Comparison of ENCODE assay signal across 1 cellular context in genomic region chr22:20131856-20132685, GRCh38.
TF ChIP-seq lines count a peak whose summit lies in the region.

No MANE protein-coding gene starts in this region.

TF ChIP-seq in K562, 482 proteins besides CTCF, POLR2A, EP300 and RAD21 (continued from another document and continues in another):
- TF ChIP-seq, protein P1, sequence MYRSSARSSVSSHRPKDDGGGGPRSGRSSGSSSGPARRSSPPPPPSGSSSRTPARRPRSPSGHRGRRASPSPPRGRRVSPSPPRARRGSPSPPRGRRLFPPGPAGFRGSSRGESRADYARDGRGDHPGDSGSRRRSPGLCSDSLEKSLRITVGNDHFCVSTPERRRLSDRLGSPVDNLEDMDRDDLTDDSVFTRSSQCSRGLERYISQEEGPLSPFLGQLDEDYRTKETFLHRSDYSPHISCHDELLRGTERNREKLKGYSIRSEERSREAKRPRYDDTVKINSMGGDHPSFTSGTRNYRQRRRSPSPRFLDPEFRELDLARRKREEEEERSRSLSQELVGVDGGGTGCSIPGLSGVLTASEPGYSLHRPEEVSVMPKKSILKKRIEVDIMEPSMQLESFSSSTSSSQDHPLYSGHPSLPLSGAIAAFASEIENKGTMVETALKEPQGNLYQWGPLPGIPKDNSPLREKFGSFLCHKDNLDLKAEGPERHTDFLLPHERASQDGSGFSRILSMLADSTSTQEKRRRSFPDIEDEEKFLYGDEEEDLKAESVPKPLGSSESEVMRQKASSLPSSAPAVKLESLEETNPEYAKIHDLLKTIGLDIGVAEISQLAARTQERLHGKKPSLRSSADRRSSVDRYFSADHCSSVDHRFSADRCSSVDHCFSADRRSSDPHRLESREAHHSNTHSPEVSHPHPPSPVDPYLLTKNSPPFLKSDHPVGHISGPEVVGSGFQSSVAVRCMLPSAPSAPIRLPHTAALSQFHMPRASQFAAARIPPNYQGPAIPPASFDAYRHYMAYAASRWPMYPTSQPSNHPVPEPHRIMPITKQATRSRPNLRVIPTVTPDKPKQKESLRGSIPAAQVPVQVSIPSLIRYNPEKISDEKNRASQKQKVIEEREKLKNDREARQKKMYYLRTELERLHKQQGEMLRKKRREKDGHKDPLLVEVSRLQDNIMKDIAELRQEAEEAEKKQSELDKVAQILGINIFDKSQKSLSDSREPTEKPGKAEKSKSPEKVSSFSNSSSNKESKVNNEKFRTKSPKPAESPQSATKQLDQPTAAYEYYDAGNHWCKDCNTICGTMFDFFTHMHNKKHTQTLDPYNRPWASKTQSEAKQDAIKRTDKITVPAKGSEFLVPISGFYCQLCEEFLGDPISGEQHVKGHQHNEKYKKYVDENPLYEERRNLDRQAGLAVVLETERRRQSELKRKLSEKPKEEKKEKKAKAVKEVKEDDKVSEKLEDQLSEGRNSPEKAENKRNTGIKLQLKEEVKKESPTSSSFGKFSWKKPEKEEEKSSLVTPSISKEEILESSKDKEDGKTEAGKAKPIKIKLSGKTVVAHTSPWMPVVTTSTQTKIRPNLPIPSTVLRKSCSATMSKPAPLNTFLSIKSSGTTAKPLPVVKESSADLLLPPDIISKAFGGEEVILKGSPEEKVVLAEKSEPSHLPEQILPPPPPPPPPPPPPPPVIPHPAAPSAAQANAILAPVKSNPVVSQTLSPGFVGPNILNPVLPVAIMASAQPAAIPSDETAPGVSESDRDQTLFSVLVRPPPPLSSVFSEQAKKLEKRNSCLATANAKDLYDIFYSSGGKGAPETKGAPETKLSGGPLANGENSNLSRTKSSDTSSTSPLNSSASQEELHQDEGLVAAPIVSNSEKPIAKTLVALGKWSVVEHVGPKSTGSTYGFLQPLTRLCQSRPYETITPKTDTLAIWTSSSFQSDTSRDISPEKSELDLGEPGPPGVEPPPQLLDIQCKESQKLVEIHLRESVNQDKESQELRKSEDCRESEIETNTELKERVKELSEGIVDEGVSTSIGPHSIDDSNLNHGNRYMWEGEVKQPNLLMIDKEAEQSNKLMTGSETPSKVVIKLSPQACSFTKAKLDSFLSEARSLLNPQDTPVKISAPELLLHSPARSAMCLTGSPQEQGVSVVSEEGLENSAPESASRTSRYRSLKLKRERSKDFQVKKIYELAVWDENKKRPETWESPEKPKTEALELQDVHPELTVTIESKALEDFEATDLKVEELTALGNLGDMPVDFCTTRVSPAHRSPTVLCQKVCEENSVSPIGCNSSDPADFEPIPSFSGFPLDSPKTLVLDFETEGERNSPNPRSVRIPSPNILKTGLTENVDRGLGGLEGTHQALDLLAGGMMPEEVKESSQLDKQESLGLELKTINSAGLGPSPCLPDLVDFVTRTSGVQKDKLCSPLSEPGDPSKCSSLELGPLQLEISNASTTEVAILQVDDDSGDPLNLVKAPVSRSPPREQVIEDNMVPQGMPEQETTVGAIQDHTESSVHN (IDR thresholded peaks at IDR 0.05; ENCODE audit: borderline replicate concordance in 1 of 2, low read depth in 1 of 2), result no peak
- TF ChIP-seq EZH2 (IDR thresholded peaks at IDR 0.05; ENCODE audit: borderline replicate concordance, low read depth, low read length), result no peak
- TF ChIP-seq PTBP1 (IDR thresholded peaks at IDR 0.05; ENCODE audit: low read depth, low read length), result no peak
- TF ChIP-seq SMC3 (conservative IDR thresholded peaks at IDR 0.05; ENCODE audit: insufficient read depth, low read depth, low read length), result 0 out of 2 replicates have a peak, but pooled peaks have one; percentile 4
- TF ChIP-seq ARHGAP35 (IDR thresholded peaks at IDR 0.05; ENCODE audit: partially characterized antibody), result peak; percentile 3
- no peak for TF ChIP-seq MECOM (CRISPR knock-in tag; IDR thresholded peaks at IDR 0.05)
- TF ChIP-seq TGIF2 (CRISPR knock-in tag; IDR thresholded peaks at IDR 0.05), result no peak
- no peak; the same call in 1 of the 2 replicates for TF ChIP-seq FOSL1 (tag; conservative IDR thresholded peaks at IDR 0.05)
- TF ChIP-seq DLX4 (CRISPR knock-in tag; IDR thresholded peaks at IDR 0.05), result no peak
- no peak for TF ChIP-seq MTA2 (IDR thresholded peaks at IDR 0.05; ENCODE audit: low read depth)
- TF ChIP-seq E2F1 (CRISPR knock-in tag; IDR thresholded peaks at IDR 0.05), result no peak; the same call in none of the 2 replicates
- peak; percentile 82 to 86 for TF ChIP-seq E2F6 (IDR thresholded peaks at IDR 0.05; ENCODE audit: borderline replicate concordance in 1 of 2, extremely low read depth in 1 of 2, insufficient read depth in 1 of 2, insufficient read length in 1 of 2, low read depth in 1 of 2, low read length in 1 of 2, poor library complexity in 1 of 2, severe bottlenecking in 1 of 2)
- no peak for TF ChIP-seq ZC3H11A (IDR thresholded peaks at IDR 0.05; ENCODE audit: low read depth, low read length)
- no peak for TF ChIP-seq NR3C1 (CRISPR knock-in tag; IDR thresholded peaks at IDR 0.05)
- peak; percentile 64; the same call in 1 of the 2 replicates for TF ChIP-seq KDM2B (CRISPR knock-in tag; IDR thresholded peaks at IDR 0.05)
- TF ChIP-seq, protein P2, sequence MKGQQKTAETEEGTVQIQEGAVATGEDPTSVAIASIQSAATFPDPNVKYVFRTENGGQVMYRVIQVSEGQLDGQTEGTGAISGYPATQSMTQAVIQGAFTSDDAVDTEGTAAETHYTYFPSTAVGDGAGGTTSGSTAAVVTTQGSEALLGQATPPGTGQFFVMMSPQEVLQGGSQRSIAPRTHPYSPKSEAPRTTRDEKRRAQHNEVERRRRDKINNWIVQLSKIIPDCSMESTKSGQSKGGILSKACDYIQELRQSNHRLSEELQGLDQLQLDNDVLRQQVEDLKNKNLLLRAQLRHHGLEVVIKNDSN (CRISPR knock-in tag; IDR thresholded peaks at IDR 0.05), result no peak
- TF ChIP-seq NFATC3 (IDR thresholded peaks at IDR 0.05), result no peak
- TF ChIP-seq DMBX1 (CRISPR knock-in tag; IDR thresholded peaks at IDR 0.05; ENCODE audit: borderline replicate concordance), result no peak
- TF ChIP-seq ZNF707 (CRISPR knock-in tag; conservative IDR thresholded peaks at IDR 0.05), result no peak
- no peak for TF ChIP-seq ZBTB5 (IDR thresholded peaks at IDR 0.05)
- no peak for TF ChIP-seq ZNF444 (CRISPR knock-in tag; IDR thresholded peaks at IDR 0.05)
- TF ChIP-seq CREM (IDR thresholded peaks at IDR 0.05; ENCODE audit: low read depth), result no peak
- TF ChIP-seq, protein P3, sequence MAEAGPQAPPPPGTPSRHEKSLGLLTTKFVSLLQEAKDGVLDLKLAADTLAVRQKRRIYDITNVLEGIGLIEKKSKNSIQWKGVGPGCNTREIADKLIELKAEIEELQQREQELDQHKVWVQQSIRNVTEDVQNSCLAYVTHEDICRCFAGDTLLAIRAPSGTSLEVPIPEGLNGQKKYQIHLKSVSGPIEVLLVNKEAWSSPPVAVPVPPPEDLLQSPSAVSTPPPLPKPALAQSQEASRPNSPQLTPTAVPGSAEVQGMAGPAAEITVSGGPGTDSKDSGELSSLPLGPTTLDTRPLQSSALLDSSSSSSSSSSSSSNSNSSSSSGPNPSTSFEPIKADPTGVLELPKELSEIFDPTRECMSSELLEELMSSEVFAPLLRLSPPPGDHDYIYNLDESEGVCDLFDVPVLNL (CRISPR knock-in tag; IDR thresholded peaks at IDR 0.05; ENCODE audit: low read depth), result no peak
- peak; percentile 78; the same call in 1 of the 2 replicates for TF ChIP-seq TARDBP (IDR thresholded peaks at IDR 0.05)
- TF ChIP-seq MAFK (IDR thresholded peaks at IDR 0.05; ENCODE audit: low read length), result no peak
- TF ChIP-seq POLR2B (IDR thresholded peaks at IDR 0.05; ENCODE audit: low read depth, partially characterized antibody), result no peak
- TF ChIP-seq JUND (IDR thresholded peaks at IDR 0.05; ENCODE audit: borderline replicate concordance, low read depth, low read length), result no peak
- no peak for TF ChIP-seq JUND (tag; IDR thresholded peaks at IDR 0.05; ENCODE audit: borderline replicate concordance, low read depth, low read length)
- TF ChIP-seq ELF1 (tag; IDR thresholded peaks at IDR 0.05), result no peak
- TF ChIP-seq SLC30A9 (CRISPR knock-in tag; IDR thresholded peaks at IDR 0.05), result no peak
- TF ChIP-seq ZBTB11 (CRISPR knock-in tag; IDR thresholded peaks at IDR 0.05), result 0 out of 6 replicates have a peak, but pooled peaks of 1 of the 3 experiments have one; percentile 32
- TF ChIP-seq, protein P4, sequence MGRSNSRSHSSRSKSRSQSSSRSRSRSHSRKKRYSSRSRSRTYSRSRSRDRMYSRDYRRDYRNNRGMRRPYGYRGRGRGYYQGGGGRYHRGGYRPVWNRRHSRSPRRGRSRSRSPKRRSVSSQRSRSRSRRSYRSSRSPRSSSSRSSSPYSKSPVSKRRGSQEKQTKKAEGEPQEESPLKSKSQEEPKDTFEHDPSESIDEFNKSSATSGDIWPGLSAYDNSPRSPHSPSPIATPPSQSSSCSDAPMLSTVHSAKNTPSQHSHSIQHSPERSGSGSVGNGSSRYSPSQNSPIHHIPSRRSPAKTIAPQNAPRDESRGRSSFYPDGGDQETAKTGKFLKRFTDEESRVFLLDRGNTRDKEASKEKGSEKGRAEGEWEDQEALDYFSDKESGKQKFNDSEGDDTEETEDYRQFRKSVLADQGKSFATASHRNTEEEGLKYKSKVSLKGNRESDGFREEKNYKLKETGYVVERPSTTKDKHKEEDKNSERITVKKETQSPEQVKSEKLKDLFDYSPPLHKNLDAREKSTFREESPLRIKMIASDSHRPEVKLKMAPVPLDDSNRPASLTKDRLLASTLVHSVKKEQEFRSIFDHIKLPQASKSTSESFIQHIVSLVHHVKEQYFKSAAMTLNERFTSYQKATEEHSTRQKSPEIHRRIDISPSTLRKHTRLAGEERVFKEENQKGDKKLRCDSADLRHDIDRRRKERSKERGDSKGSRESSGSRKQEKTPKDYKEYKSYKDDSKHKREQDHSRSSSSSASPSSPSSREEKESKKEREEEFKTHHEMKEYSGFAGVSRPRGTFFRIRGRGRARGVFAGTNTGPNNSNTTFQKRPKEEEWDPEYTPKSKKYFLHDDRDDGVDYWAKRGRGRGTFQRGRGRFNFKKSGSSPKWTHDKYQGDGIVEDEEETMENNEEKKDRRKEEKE (IDR thresholded peaks at IDR 0.05; ENCODE audit: borderline replicate concordance in 1 of 2, control insufficient read depth in 1 of 2, low read depth in 2 of 2, low read length in 1 of 2), result no peak
- TF ChIP-seq NCOR1 (IDR thresholded peaks at IDR 0.05), result no peak
- TF ChIP-seq ZNF699 (CRISPR knock-in tag; IDR thresholded peaks at IDR 0.05; ENCODE audit: insufficient replicate concordance), result no peak
